In genomic region chr11:69297225-69297925, GRCh38 we compare ENCODE assay signal across 8 cellular contexts. TPM values are rescaled to one million over a fixed set of nuclear protein-coding genes. Genes with fewer than 3 reads are reported as not detected.
DNase-seq lines count a peak whose midpoint lies in the region; ATAC-seq and TF ChIP-seq lines count a peak whose summit lies in the region.

No MANE protein-coding gene starts in this region.

- DNase-seq in CMK (ENCODE audit: low read depth), result peak; percentile 96
- DNase-seq in SW 1271 (lab: John Stamatoyannopoulos, UW), result peak; percentile 96 to 100
- peak; percentile 46 for DNase-seq in activated naive CD8-positive, alpha-beta T cell treated with anti-CD3 and anti-CD28 coated beads, Interleukin-2, amount 50 U/mL, for 16 hours (ENCODE audit: low read depth, low spot score)
- peak; percentile 97 for DNase-seq in right atrium auricular region (ENCODE audit: low spot score)
- DNase-seq in gastrocnemius medialis, result peak; percentile 61 to 78
- DNase-seq in NCI-H524 treated with DMSO at 0.1 percent for 48 hours (lab: John Stamatoyannopoulos, UW), result no peak

- H3K9me3 ChIP-seq in HUES48 (ENCODE audit: control insufficient read depth, insufficient read depth, low read length) (no peaks in the 10 kb centered on the region), right atrium auricular region (no peaks in the 10 kb centered on the region), gastrocnemius medialis (no peaks in the 10 kb centered on the region)

- no peak for TF ChIP-seq POLR2A in gastrocnemius medialis (IDR thresholded peaks at IDR 0.05)

- TF ChIP-seq CTCF in right atrium auricular region (IDR thresholded peaks at IDR 0.05) (no peak), gastrocnemius medialis (IDR thresholded peaks at IDR 0.05 in 4 of 5, conservative IDR thresholded peaks at IDR 0.05 in 1 of 5) (no peak)

- ATAC-seq in GM21423 (IDR thresholded peaks at IDR 0.05; ENCODE audit: unreplicated experiment) (peak; percentile 51), gastrocnemius medialis (peak; percentile 77 to 79)

- H3K27ac ChIP-seq in HUES48 (ENCODE audit: low read depth, low read length), result peak overlapping the region; percentile 77
- H3K27ac ChIP-seq in right atrium auricular region, result peak overlapping the region; percentile 72 to 84
- peak overlapping the region; percentile 54 to 63 (median 59) for H3K27ac ChIP-seq in gastrocnemius medialis

- H3K4me1 ChIP-seq in HUES48 (ENCODE audit: control insufficient read depth, insufficient read depth, low read length) (no peaks in the 10 kb centered on the region), right atrium auricular region (peaks cover 0 to 72% of the 10 kb centered on the region in 2 donors), gastrocnemius medialis (peaks cover 19% of the 10 kb centered on the region in 2 donors)

- in situ Hi-C loops in gastrocnemius medialis (cut with MboI; ENCODE audit: low sequenced_read_pairs in 4 of 4), result loop anchor here in 1 of 4 donors (25.0 kb wide), 1 partner anchor 340 kb away; the partner anchor contains the start of gene CCND1

- no peak overlapping the region for H3K4me3 ChIP-seq in HUES48 (ENCODE audit: low read depth, low read length)
- peak overlapping the region in 1 of 2 donors; percentile 28 for H3K4me3 ChIP-seq in right atrium auricular region
- peak overlapping the region; percentile 1 to 30 (median 14) for H3K4me3 ChIP-seq in gastrocnemius medialis

- no peak overlapping the region for H3K9ac ChIP-seq in HUES48 (ENCODE audit: low read depth, low read length)

- no peaks in the 10 kb centered on the region for H3K27me3 ChIP-seq in HUES48 (ENCODE audit: control insufficient read depth, insufficient read depth, low read length)
- H3K27me3 ChIP-seq in right atrium auricular region, result no peaks in the 10 kb centered on the region
- H3K27me3 ChIP-seq in gastrocnemius medialis, result no peaks in the 10 kb centered on the region

- intact Hi-C loops in gastrocnemius medialis (cut with DNase I; ENCODE audit: low total_unique reads), result loop anchor here (10.0 kb wide), 1 partner anchor 147 kb away; no protein-coding TSS in a partner anchor

- H3K36me3 ChIP-seq in HUES48 (ENCODE audit: control insufficient read depth, insufficient read depth, low read length), result no peaks in the 10 kb centered on the region
- H3K36me3 ChIP-seq in right atrium auricular region, result no peaks in the 10 kb centered on the region
- H3K36me3 ChIP-seq in gastrocnemius medialis, result no peaks in the 10 kb centered on the region

RNA-seq across cellular contexts. Expression of gene MYEOV, which starts 3.4 kb away (rescaled TPM):
- total RNA-seq in right atrium auricular region, result under 1 TPM in 1 of 2 donors, not detected in 1; 0.12 TPM
- total RNA-seq in gastrocnemius medialis, result 1 to 10 TPM in 1 of 4 donors, not detected in 3; 1.1 TPM
